Comparison of ENCODE assay signal across 16 cellular contexts in the genomic region with DNA sequence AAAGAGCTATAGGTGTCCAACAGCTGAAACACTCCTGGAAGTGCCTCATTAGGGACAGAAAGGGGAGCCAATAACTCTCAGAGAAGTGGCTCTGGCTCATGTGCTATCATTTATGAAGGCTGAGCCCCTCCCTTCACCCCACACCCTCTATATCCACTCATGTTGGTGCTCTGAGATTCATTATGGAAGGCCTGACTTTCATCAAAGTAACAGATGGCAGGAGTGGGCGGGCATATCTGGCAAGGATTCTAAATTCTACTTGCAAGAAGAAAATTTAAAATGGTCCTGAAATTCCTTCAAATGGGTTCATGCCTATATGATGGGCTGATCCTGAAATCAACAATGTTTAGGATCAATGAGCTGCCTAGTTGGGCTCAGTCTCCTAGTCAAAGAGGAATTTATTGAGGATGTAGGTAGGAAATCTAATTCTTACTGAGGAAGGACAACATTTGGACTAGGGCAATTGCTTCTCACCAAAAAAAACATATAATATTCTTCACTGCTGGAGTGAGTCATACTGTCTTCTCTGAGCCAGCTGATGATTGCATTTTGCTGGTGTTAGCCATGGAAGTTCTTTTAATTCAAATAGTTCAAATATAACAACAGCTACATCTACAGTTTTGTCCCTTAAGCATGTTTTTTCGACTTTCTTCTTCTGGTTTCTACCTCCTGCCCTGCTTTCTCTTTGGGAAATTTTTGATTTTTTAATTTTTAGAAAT. TPM values are rescaled to one million over a fixed set of nuclear protein-coding genes. Genes with fewer than 3 reads are reported as not detected.
DNase-seq lines count a peak whose midpoint lies in the region; FAIRE-seq and TF ChIP-seq lines count a peak whose summit lies in the region.
"Had no signal": no experiment of that assay in that cellular context is flagged by ENCODE, and none has a peak within 500 bp of the region (broad histone marks: within the 10 kb centered on the region; RNA-seq: fewer than 3 reads in every experiment).

No MANE protein-coding gene starts in this region.

- H3K56ac ChIP-seq in H9 (ENCODE audit: insufficient read length, low read depth, low read length) = no peak overlapping the region

- H2BK120ac ChIP-seq in H9 (ENCODE audit: low read depth, low read length, poor library complexity, severe bottlenecking) = no peak overlapping the region

- no peak overlapping the region for H2BK5ac ChIP-seq in H9 (ENCODE audit: insufficient read length, low read length)

- no peak overlapping the region for H2AK5ac ChIP-seq in H9 (ENCODE audit: insufficient read length, low read length)

- H3K79me2 ChIP-seq in neural cell (replicated peaks; ENCODE audit: insufficient read depth, low read length) = no peaks in the 10 kb centered on the region
- no peaks in the 10 kb centered on the region for H3K79me2 ChIP-seq in H9 (ENCODE audit: insufficient read depth, low read length)

- H3K4me2 ChIP-seq in neural cell (ENCODE audit: low read length) (peak overlapping the region; percentile 37), H9 (ENCODE audit: insufficient read depth, insufficient read length, low read length) (no peak overlapping the region)
- H3K4me2 ChIP-seq: GM23338 had no signal

- H3K23me2 ChIP-seq in H9 (ENCODE audit: insufficient read length, low read depth, low read length, poor library complexity, severe bottlenecking) = no peaks in the 10 kb centered on the region

- H4K5ac ChIP-seq in H9 (ENCODE audit: insufficient read length, low read depth, low read length) = no peak overlapping the region

- no peak overlapping the region for H3K23ac ChIP-seq in H9 (ENCODE audit: insufficient read length, low read depth, low read length)

- no peaks in the 10 kb centered on the region for H3K36me3 Mint-ChIP-seq in H9 (ENCODE audit: insufficient read depth in 1 of 3, low read depth in 3 of 3)

- H2BK20ac ChIP-seq in H9 (ENCODE audit: low read depth, low read length, poor library complexity, severe bottlenecking) = no peak overlapping the region

- H2BK15ac ChIP-seq in H9 (ENCODE audit: low read depth, low read length) = no peak overlapping the region

- no peak overlapping the region for H3T11ph ChIP-seq in H9 (ENCODE audit: low read length)

- H3K27me3 ChIP-seq in neural cell (ENCODE audit: insufficient read depth, low read depth, low read length) (no peaks in the 10 kb centered on the region), H9 (ENCODE audit: insufficient read depth, low read length) (no peaks in the 10 kb centered on the region)
- H3K27me3 ChIP-seq: ovary had no signal

- TF ChIP-seq CTCF in neural cell (IDR thresholded peaks at IDR 0.05; ENCODE audit: poor library complexity, severe bottlenecking) = no peak
- TF ChIP-seq CTCF in H9 (conservative IDR thresholded peaks at IDR 0.05) = no peak
- TF ChIP-seq CTCF in kidney (IDR thresholded peaks at IDR 0.05; ENCODE audit: borderline replicate concordance, extremely low read depth, insufficient read depth) = no peak

- H3K27ac ChIP-seq in epithelial cell of prostate = peak overlapping the region; percentile 51
- peak overlapping the region; percentile 6 for H3K27ac ChIP-seq in neural cell (ENCODE audit: low read length)
- no peak overlapping the region for H3K27ac ChIP-seq in H9 (ENCODE audit: insufficient read length, low read depth, low read length)
- H3K27ac ChIP-seq in kidney (ENCODE audit: low read depth in 2 of 2, low read length in 2 of 2) = no peak overlapping the region
- H3K27ac ChIP-seq: coronary artery, lower lobe of right lung, ovary had no signal

- H3K4me3 Mint-ChIP-seq in H9 = no peak overlapping the region
- H3K4me3 Mint-ChIP-seq: GM23338 had no signal

- H2BK12ac ChIP-seq in H9 (ENCODE audit: insufficient read length, low read depth, low read length) = no peak overlapping the region

- H3K9ac ChIP-seq in neural cell (ENCODE audit: low read length) (no peak overlapping the region), H9 (ENCODE audit: extremely low read depth, insufficient read length, low read length) (no peak overlapping the region), kidney (ENCODE audit: low read length in 2 of 2) (no peak overlapping the region)

- no peak overlapping the region for H4K91ac ChIP-seq in H9 (ENCODE audit: insufficient read length, low read depth, low read length)

- H4K8ac ChIP-seq in H9 (replicated peaks; ENCODE audit: insufficient read length, low read depth, low read length) = no peak overlapping the region

- no peak for TF ChIP-seq EP300 in neural cell (conservative IDR thresholded peaks at IDR 0.05; ENCODE audit: poor library complexity, severe bottlenecking)

- H3K27ac Mint-ChIP-seq in H9 = no peak overlapping the region
- H3K27ac Mint-ChIP-seq: GM23338 had no signal

- H3K36me3 ChIP-seq in neural cell (ENCODE audit: insufficient read depth, low read length) (no peaks in the 10 kb centered on the region), kidney (ENCODE audit: control insufficient read depth in 1 of 2, insufficient read depth in 2 of 2, low read length in 2 of 2) (peaks cover 11 to 18% of the 10 kb centered on the region in 2 donors)
- H3K36me3 ChIP-seq: ovary had no signal

- H3K9me3 ChIP-seq in neural cell (ENCODE audit: low read length) = no peaks in the 10 kb centered on the region
- no peaks in the 10 kb centered on the region for H3K9me3 ChIP-seq in H9 (ENCODE audit: control insufficient read depth, low read depth, low read length)
- no peaks in the 10 kb centered on the region for H3K9me3 ChIP-seq in kidney (ENCODE audit: control insufficient read depth in 1 of 2, low read length in 2 of 2)
- H3K9me3 ChIP-seq: lower lobe of right lung, ovary had no signal

- no peaks in the 10 kb centered on the region for H3F3A ChIP-seq in neural cell (ENCODE audit: insufficient read depth, low read length, poor library complexity, severe bottlenecking)

- H3K79me1 ChIP-seq in H9 (ENCODE audit: insufficient read depth, low read depth, low read length, poor library complexity, severe bottlenecking) = no peaks in the 10 kb centered on the region

- H4K20me1 ChIP-seq in neural cell (ENCODE audit: insufficient read depth) (no peaks in the 10 kb centered on the region), H9 (ENCODE audit: control insufficient read depth, insufficient read depth, insufficient read length) (peaks cover 3% of the 10 kb centered on the region)

- no peak overlapping the region for H3K4ac ChIP-seq in H9 (ENCODE audit: low read depth, low read length)

- H3K9me2 ChIP-seq in neural cell (ENCODE audit: insufficient read depth, low read length) = no peaks in the 10 kb centered on the region

- H3K27me3 Mint-ChIP-seq in H9 (ENCODE audit: low read depth) = no peaks in the 10 kb centered on the region

- H2AFZ ChIP-seq in neural cell (ENCODE audit: low read depth, low read length) = no peak overlapping the region
- no peak overlapping the region for H2AFZ ChIP-seq in H9 (ENCODE audit: low read length)
- H2AFZ ChIP-seq: GM23338 had no signal

- H3K4me3 ChIP-seq in neural cell (ENCODE audit: low read length) (peak overlapping the region; percentile 21), kidney (ENCODE audit: low read length in 2 of 2) (no peak overlapping the region)
- H3K4me3 ChIP-seq: coronary artery, GM23338, lower lobe of right lung, ovary had no signal

- H3K18ac ChIP-seq in H9 (ENCODE audit: insufficient read length, low read depth, low read length) = no peak overlapping the region

- TF ChIP-seq RAD21 in neural cell (conservative IDR thresholded peaks at IDR 0.05) = no peak

- FAIRE-seq in kidney (lab: Jason Lieb, UNC) = no peak

- H3K9me3 Mint-ChIP-seq in H9 = peaks cover 0 to 3% of the 10 kb centered on the region in 2 experiments; a peak in 2 of 5 replicates

- intact Hi-C loops in kidney (cut with DNase I) (no loop called here), posterior vena cava (cut with DNase I) (no loop called here)

- peaks cover 15 to 16% of the 10 kb centered on the region in 2 experiments for H3K4me1 Mint-ChIP-seq in H9

- DNase-seq in EH (ENCODE audit: low read depth) (peak; percentile 60), NCI-H69 (lab: John Stamatoyannopoulos, UW) (peak; percentile 64), epithelial cell of prostate (ENCODE audit: low read depth, low spot score) (no peak), H9 (no peak), kidney (no peak), posterior vena cava (ENCODE audit: low spot score) (no peak)
- no peak for DNase-seq in activated CD4-positive, alpha-beta T cell treated with anti-CD3 and anti-CD28 coated beads for 4 hours
- DNase-seq: activated gamma-delta T cell; lower lobe of right lung; NCI-H146; ovary; stimulated activated CD4-positive, alpha-beta T cell treated with anti-CD3 and anti-CD28 coated beads, Interleukin-4, amount 100 ng/mL, for 24 hours; stimulated activated naive CD8-positive, alpha-beta T cell treated with anti-CD3 and anti-CD28 coated beads, Interleukin-15, Interleukin-2, amounts not matched to agents 100 U/mL and 50 U/mL, for 24 hours had no signal

- H3K4me1 ChIP-seq in H9 (ENCODE audit: insufficient read depth, low read length) = no peaks in the 10 kb centered on the region
- H3K4me1 ChIP-seq in kidney (ENCODE audit: control insufficient read depth in 1 of 2, insufficient read depth in 1 of 2, low read depth in 1 of 2, low read length in 2 of 2) = no peaks in the 10 kb centered on the region
- H3K4me1 ChIP-seq: lower lobe of right lung had no signal

- WGBS in H9 (ENCODE audit: extremely low coverage, insufficient read length, low lambda C conversion rate) = no CpG with 5 or more reads among the region's 2 CpGs

- no peak overlapping the region for H3K14ac ChIP-seq in H9 (ENCODE audit: insufficient read depth, low read length)

RNA-seq across cellular contexts. Expression of a gene that starts 23.5 kb away (rescaled TPM):
- polyA plus RNA-seq in neural cell (11.5 and 12.9 TPM in 2 replicates), kidney (ENCODE audit: insufficient read depth, low read depth, low replicate concordance) (67.8 TPM)
- 3.9 and 5.0 TPM in 2 replicates for polyA minus RNA-seq in neural cell
- total RNA-seq in H9 (2021) (2.7 and 3.0 TPM in 2 replicates), kidney (42.3 TPM), posterior vena cava (10 to 100 TPM; 22.0 to 23.0 TPM)

RNA-seq across cellular contexts. Expression of a gene that starts 23.8 kb away (rescaled TPM):
- 6.2 and 8.8 TPM in 2 replicates for polyA plus RNA-seq in neural cell
- polyA minus RNA-seq in neural cell = 8.5 and 9.0 TPM in 2 replicates
- 16.1 and 16.4 TPM in 2 replicates for total RNA-seq in H9 (2021)
- 52.7 TPM for total RNA-seq in kidney
- 42.8 TPM for polyA plus RNA-seq in kidney (ENCODE audit: insufficient read depth, low read depth, low replicate concordance)
- 10 to 100 TPM; 36.5 to 40.2 TPM for total RNA-seq in posterior vena cava

RNA-seq across cellular contexts. Expression of a gene that starts 36.4 kb away (rescaled TPM):
- 15.3 and 15.7 TPM in 2 replicates for polyA plus RNA-seq in neural cell
- polyA minus RNA-seq in neural cell = 41.4 and 46.0 TPM in 2 replicates
- total RNA-seq in H9 (2021) = 34.9 and 38.2 TPM in 2 replicates
- 17.2 TPM for total RNA-seq in kidney
- 8.2 TPM for polyA plus RNA-seq in kidney (ENCODE audit: insufficient read depth, low read depth, low replicate concordance)
- total RNA-seq in posterior vena cava = 10 to 100 TPM; 11.2 to 12.3 TPM

Comparison
In these comparisons a context has a peak if more than half of its experiments do, and no peak if none do; other contexts are left out.
1. DNase-seq: peak in EH (single experiment) and NCI-H69 (single experiment); none in epithelial cell of prostate (single experiment), activated CD4-positive, alpha-beta T cell treated with anti-CD3 and anti-CD28 coated beads for 4 hours (0 of 2), H9 (single experiment), kidney (single experiment) and posterior vena cava (single experiment).
2. H3K27ac ChIP-seq: peak in epithelial cell of prostate (single experiment) and neural cell (single experiment); none in H9 (single experiment) and kidney (0 of 2).